32 cellular contexts compared by ENCODE assay signal in genomic region chr17:58271532-58271931, GRCh38. TPM values are rescaled to one million over a fixed set of nuclear protein-coding genes. Genes with fewer than 3 reads are reported as not detected.
"Had no signal": no experiment of that assay in that cellular context is flagged by ENCODE, and none has a peak within 500 bp of the region (broad histone marks: within the 10 kb centered on the region; RNA-seq: fewer than 3 reads in every experiment).

No MANE protein-coding gene starts in this region.

- DNase-seq: activated CD4-positive, alpha-beta memory T cell treated with anti-CD3 and anti-CD28 coated beads for 36 hours; activated CD4-positive, alpha-beta T cell treated with anti-CD3 and anti-CD28 coated beads for 48 hours; activated CD4-positive, CD25-positive, alpha-beta regulatory T cell treated with anti-CD3 and anti-CD28 coated beads, Interleukin-2, amount 50 U/mL, for 72 hours; activated effector memory CD4-positive, alpha-beta T cell treated with Interleukin-2 at 50 U/mL for 16 hours; activated naive CD4-positive, alpha-beta T cell; activated T-cell treated with anti-CD3 and anti-CD28 coated beads, Interleukin-2, amount 50 U/mL, for 24 hours; aorta; caudate nucleus; NCI-H1092 treated with DMSO at 0.1 percent for 48 hours; NCI-H1417 treated with DMSO at 0.1 percent for 48 hours; NCI-H1694; NCI-H2029; NCI-H2107; NCI-H2171 treated with DMSO at 0.1 percent for 48 hours; NCI-H226; NCI-H526; NCI-H82; Right ventricle myocardium superior; RPMI8226; SJCRH30; SW 1271 had no signal

- H3K36me3 ChIP-seq: breast epithelium, SJCRH30 had no signal

- ATAC-seq: Panc1, WTC11 had no signal

- H3K4me3 ChIP-seq: breast epithelium, SJCRH30 had no signal

- H3K27ac ChIP-seq: breast epithelium, KMS-11, SJCRH30 had no signal

- H3K4me1 ChIP-seq: breast epithelium, SJCRH30 had no signal

- H3K9me3 ChIP-seq: breast epithelium, SJCRH30, SK-N-SH had no signal

- H3K27me3 ChIP-seq: SJCRH30 had no signal

RNA-seq across cellular contexts. Expression of gene MPO, which starts 9.2 kb away (rescaled TPM):
- total RNA-seq: activated CD8-positive, alpha-beta memory T cell treated with anti-CD3 and anti-CD28 coated beads for 36 hours; activated T-helper 1 cell treated with anti-CD3 and anti-CD28 coated beads, Interleukin-12 subunit alpha, Interleukin-12 subunit beta, Interleukin-2, Interleukin-4 antibody, amounts not matched to agents 30 ng/mL and 10 ng/mL and 1 ng/mL, durations not matched to agents 14 hours and 24 hours and 36 hours; NCI-H460; OCI-LY7; WTC11 had no signal
- polyA plus RNA-seq: SK-N-SH had no signal

RNA-seq across cellular contexts. Expression of gene LPO, which starts 33.1 kb away (rescaled TPM):
- total RNA-seq: activated CD4-positive, alpha-beta memory T cell treated with anti-CD3 and anti-CD28 coated beads for 36 hours; activated CD8-positive, alpha-beta memory T cell treated with anti-CD3 and anti-CD28 coated beads for 36 hours; activated T-helper 1 cell treated with anti-CD3 and anti-CD28 coated beads, Interleukin-12 subunit alpha, Interleukin-12 subunit beta, Interleukin-2, Interleukin-4 antibody, amounts not matched to agents 30 ng/mL and 10 ng/mL and 1 ng/mL, durations not matched to agents 14 hours and 24 hours and 36 hours; aorta; MCF 10A; OCI-LY7; Right ventricle myocardium superior; SJCRH30; T-helper 1 cell treated with Interleukin-12 subunit alpha and Interleukin-12 subunit beta and Interleukin-4 antibody, amounts not matched to agents 30 ng/mL and 1 ng/mL, for 36 hours had no signal
- polyA plus RNA-seq: aorta, SK-N-SH had no signal

RNA-seq across cellular contexts. Expression of gene TSPOAP1, which starts 57.1 kb away (rescaled TPM):
- total RNA-seq: MCF 10A, NCI-H460 had no signal
